Comparison of ENCODE assay signal across 14 cellular contexts in the genomic region with DNA sequence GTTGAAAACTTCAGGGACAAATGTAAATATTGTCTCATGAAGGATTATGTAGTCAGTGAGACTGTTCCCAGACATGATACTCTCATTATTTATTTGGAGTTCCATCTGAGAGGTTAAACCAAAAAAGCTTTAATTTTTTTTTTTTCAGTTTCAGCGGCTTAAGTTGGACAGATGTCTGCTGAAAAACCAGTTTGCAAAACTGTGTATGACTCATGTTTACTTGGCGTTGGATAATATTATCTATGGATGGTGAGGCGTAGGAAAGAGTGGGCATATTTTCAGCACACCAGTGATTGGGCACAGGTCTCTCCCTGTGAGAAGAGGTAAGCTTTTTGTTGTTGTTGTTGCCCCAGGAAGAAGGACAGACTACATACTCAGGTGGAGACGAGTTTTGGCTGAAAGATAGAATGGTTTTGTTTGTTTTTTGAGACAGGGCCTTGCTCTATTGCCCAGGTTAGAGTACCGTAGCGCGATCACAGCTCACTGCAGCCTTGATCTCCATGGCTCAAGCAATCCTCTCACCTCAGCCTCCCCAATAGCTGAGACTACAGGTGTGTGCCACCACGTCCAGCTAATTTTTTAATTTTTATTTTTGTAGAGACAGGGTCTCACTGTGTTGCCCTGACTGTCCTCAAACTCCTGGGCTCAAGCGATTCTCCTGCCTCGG. TPM values are rescaled to one million over a fixed set of nuclear protein-coding genes. Genes with fewer than 3 reads are reported as not detected.
DNase-seq lines count a peak whose midpoint lies in the region; ATAC-seq, FAIRE-seq and TF ChIP-seq lines count a peak whose summit lies in the region.
"Had no signal": no experiment of that assay in that cellular context is flagged by ENCODE, and none has a peak within 500 bp of the region (broad histone marks: within the 10 kb centered on the region; RNA-seq: fewer than 3 reads in every experiment).

No MANE protein-coding gene starts in this region.

- WGBS in A549 (ENCODE audit: missing lambda C conversion rate) = 54% methylated on average over 10 of the region's 10 CpGs
- 50% methylated on average over 8 of the region's 10 CpGs for WGBS in K562 (ENCODE audit: insufficient coverage, low coverage, missing lambda C conversion rate)

- peak in 1 of 2 experiments; percentile 51 for DNase-seq in A549 (ENCODE audit: low read depth in 1 of 2, low spot score in 1 of 2)
- peak; percentile 56 for DNase-seq in LNCaP clone FGC (ENCODE audit: low read depth)
- DNase-seq in K562 (ENCODE audit: extremely low read depth in 1 of 4, low spot score in 3 of 4) = no peak
- peak; percentile 18 for DNase-seq in kidney tubule cell (ENCODE audit: low spot score)
- DNase-seq in NCI-H1092 treated with DMSO at 0.1 percent for 48 hours (lab: John Stamatoyannopoulos, UW) = no peak
- DNase-seq in NCI-H748 (lab: John Stamatoyannopoulos, UW; ENCODE audit: unreplicated experiment) = no peak
- no peak for DNase-seq in NCI-H82 (lab: John Stamatoyannopoulos, UW)
- no peak for DNase-seq in NCI-H1417 (lab: John Stamatoyannopoulos, UW)
- DNase-seq: activated CD8-positive, alpha-beta T cell treated with anti-CD3 and anti-CD28 coated beads, Interleukin-2, amount 10 ng/mL, durations not matched to agents 7 days and 5 days; amygdala; GDM1; KBM-7; T-cell had no signal

- no peak overlapping the region for H3K4me3 ChIP-seq in A549
- no peak overlapping the region for H3K4me3 ChIP-seq in LNCaP clone FGC (ENCODE audit: low read depth, low read length)
- H3K4me3 ChIP-seq in K562 = no peak overlapping the region

- H3K9me3 ChIP-seq in A549 (no peaks in the 10 kb centered on the region), K562 (replicated peaks; ENCODE audit: control insufficient read depth, insufficient read depth, low read depth, low read length) (no peaks in the 10 kb centered on the region)

- no peaks in the 10 kb centered on the region for H4K20me1 ChIP-seq in K562 (replicated peaks; ENCODE audit: control insufficient read depth, insufficient read depth, low read length)

- no TSS peak for BruUV-seq in K562 (replicated peaks; lab: Mats Ljungman, UMichigan)

- H3K79me2 ChIP-seq in K562 (ENCODE audit: control insufficient read depth, insufficient read depth, low read length) = no peaks in the 10 kb centered on the region

- H3K9me1 ChIP-seq in K562 (ENCODE audit: control insufficient read depth, insufficient read depth, low read length) = no peaks in the 10 kb centered on the region

- H3K27ac ChIP-seq in A549 (peak overlapping the region; percentile 51 to 90), K562 (ENCODE audit: extremely low read depth, low read depth, low read length) (no peak overlapping the region)

- FAIRE-seq in A549 (lab: Jason Lieb, UNC) = no peak
- no peak for FAIRE-seq in K562 (lab: Jason Lieb, UNC)

- H3K36me3 ChIP-seq in K562 (ENCODE audit: control insufficient read depth, insufficient read depth, low read length) = no peaks in the 10 kb centered on the region

- CTCF ChIA-PET in A549 (lab: Yijun Ruan, JAX) = interaction anchor here (0.6 to 2.3 kb wide), 8 partner anchors 9 to 55 kb away, joined by 3 to 9 read pairs (median 3); no protein-coding TSS in a partner anchor
- CTCF ChIA-PET in K562 (lab: Yijun Ruan, JAX; ENCODE audit: low intra/inter-chr PET ratio) = no interaction called here

- H2AFZ ChIP-seq in K562 (ENCODE audit: low read depth, low read length) = no peak overlapping the region

- in situ Hi-C loops in K562 (cut with MboI) = no loop called here

- POLR2A ChIA-PET in A549 (lab: Yijun Ruan, JAX) = interaction anchor here (2.0 kb wide), 1 partner anchor 16 kb away, joined by 9 read pairs; the partner anchor contains the start of gene ANXA2
- POLR2A ChIA-PET in K562 (lab: Yijun Ruan, JAX) = interaction anchor here (0.8 to 1.9 kb wide), 3 partner anchors 8 to 19 kb away, joined by 3 to 4 read pairs (median 3); partner anchors contain the start of gene ANXA2

- no peak for TF ChIP-seq RAD21 in A549 (conservative IDR thresholded peaks at IDR 0.05 in 1 of 2, IDR thresholded peaks at IDR 0.05 in 1 of 2)
- TF ChIP-seq RAD21 in K562 (CRISPR knock-in tag; conservative IDR thresholded peaks at IDR 0.05 in 1 of 2, IDR thresholded peaks at IDR 0.05 in 1 of 2) = no peak

- TF ChIP-seq POLR2A in A549 (IDR thresholded peaks at IDR 0.05; ENCODE audit: low read length) (no peak), K562 (conservative IDR thresholded peaks at IDR 0.05) (no peak)

- H3K4me1 ChIP-seq in A549 (peaks cover 27% of the 10 kb centered on the region), K562 (replicated peaks in 1 of 2; ENCODE audit: control insufficient read depth in 2 of 2, insufficient read depth in 2 of 2, low read length in 2 of 2) (peaks cover 7 to 19% of the 10 kb centered on the region in 2 experiments; a peak in 4 of 5 replicates)

- TF ChIP-seq EP300 in A549 (IDR thresholded peaks at IDR 0.05) (no peak), K562 (IDR thresholded peaks at IDR 0.05; ENCODE audit: low read length) (no peak)

- TF ChIP-seq CTCF in A549 (IDR thresholded peaks at IDR 0.05) (no peak), LNCaP clone FGC (IDR thresholded peaks at IDR 0.05; ENCODE audit: control insufficient read depth, extremely low read depth, insufficient read depth) (no peak), K562 (IDR thresholded peaks at IDR 0.05 in 2 of 3, conservative IDR thresholded peaks at IDR 0.05 in 1 of 3; ENCODE audit: insufficient read depth in 2 of 3, low read depth in 1 of 3, low read length in 3 of 3) (no peak)

- H3K4me2 ChIP-seq in A549 (peak overlapping the region; percentile 53), K562 (ENCODE audit: insufficient read depth, low read length) (no peak overlapping the region)

- ATAC-seq in A549 (peak; percentile 78 to 84), K562 (no peak)
- ATAC-seq: activated CD8-positive, alpha-beta T cell treated with anti-CD3 and anti-CD28 coated beads, Interleukin-2, amount 10 ng/mL, durations not matched to agents 7 days and 5 days; left lobe of liver; T-cell had no signal

- no peaks in the 10 kb centered on the region for H3K27me3 ChIP-seq in K562 (ENCODE audit: control insufficient read depth in 2 of 2, insufficient read depth in 2 of 2, low read length in 2 of 2)

- intact Hi-C loops in K562 (cut with micrococcal nuclease) = no loop called here

- H3K9ac ChIP-seq in K562 (ENCODE audit: insufficient read depth in 1 of 2, low read depth in 2 of 2, low read length in 2 of 2) = no peak overlapping the region

TF ChIP-seq in A549, 52 proteins besides CTCF, POLR2A, EP300 and RAD21 (continues in another document):
- no peak for TF ChIP-seq SMC3 (IDR thresholded peaks at IDR 0.05)
- no peak for TF ChIP-seq ZFP36 (IDR thresholded peaks at IDR 0.05; ENCODE audit: borderline replicate concordance, partially characterized antibody)
- no peak for TF ChIP-seq KDM1A (IDR thresholded peaks at IDR 0.05; ENCODE audit: low read depth)
- peak; percentile 37; the same call in 1 of the 2 replicates for TF ChIP-seq GATA3 (IDR thresholded peaks at IDR 0.05; ENCODE audit: borderline replicate concordance)
- TF ChIP-seq MAX (IDR thresholded peaks at IDR 0.05) = no peak
- TF ChIP-seq PHF8 (IDR thresholded peaks at IDR 0.05; ENCODE audit: borderline replicate concordance, low read depth) = no peak

TF ChIP-seq in K562, 482 proteins besides CTCF, POLR2A, EP300 and RAD21 (continues in another document):
- TF ChIP-seq ATF3 (IDR thresholded peaks at IDR 0.05) = peak; percentile 37; the same call in 1 of the 2 replicates
- no peak for TF ChIP-seq ATF3 (CRISPR knock-in tag; conservative IDR thresholded peaks at IDR 0.05)

RNA-seq across cellular contexts. Expression of gene ANXA2, which starts 16.4 kb away (rescaled TPM):
- 5,725 and 5,746 TPM in 2 replicates for polyA plus RNA-seq in A549 (2011; rRNA removed)
- polyA plus RNA-seq in A549 (2012; cell fraction: cytosol; rRNA removed) = 4,340 and 4,409 TPM in 2 replicates
- polyA plus RNA-seq in A549 (2012; cell fraction: nucleus; rRNA removed) = 2,599 and 4,127 TPM in 2 replicates
- 4,707 to 5,021 TPM (median 4,900 TPM) in 3 replicates for polyA plus RNA-seq in A549 (2017; fragmentation: RNase III; extraction: RNeasy Plus Mini Kit Qiagen cat#74134 plus additional on column Dnase treatment)
- polyA minus RNA-seq in A549 (2011; rRNA and poly(A)+ RNA removed) = 4,094 and 4,183 TPM in 2 replicates
- 164 and 212 TPM in 2 replicates for total RNA-seq in K562 (2011; cell fraction: chromatin; rRNA removed; ENCODE audit: low replicate concordance)
- total RNA-seq in K562 (2011; cell fraction: nucleolus; rRNA removed) = 137 and 142 TPM in 2 replicates
- total RNA-seq in K562 (2011; cell fraction: nucleoplasm; rRNA removed) = 205 and 289 TPM in 2 replicates
- total RNA-seq in K562 (2014; rRNA removed) = 348 and 357 TPM in 2 replicates
- total RNA-seq in K562 (2014; rRNA removed; fragmentation: Illumina TruSeq; extraction: Trizol) = 452 and 478 TPM in 2 replicates
- 361 and 377 TPM in 2 replicates for total RNA-seq in K562 (2015; rRNA removed; fragmentation: Illumina TruSeq; extraction: Trizol)
- 298 and 301 TPM in 2 replicates for total RNA-seq in K562 (2021)
- polyA plus RNA-seq in K562 (2011; rRNA removed) = 505 and 549 TPM in 2 replicates
- polyA plus RNA-seq in K562 (2011; cell fraction: cytosol; rRNA removed) = 382 and 535 TPM in 2 replicates
- polyA plus RNA-seq in K562 (2011; cell fraction: nucleus; rRNA removed) = 156 and 264 TPM in 2 replicates
- 225 and 402 TPM in 2 replicates for polyA plus RNA-seq in K562 (2012)
- polyA plus RNA-seq in K562 (2014; fragmentation: Illumina TruSeq; extraction: Trizol) = 545 and 579 TPM in 2 replicates
- 1,000 to 10,000 TPM in 1 of 2 experiments, 100 to 1,000 TPM in 1; 826 to 1,102 TPM for polyA plus RNA-seq in K562 (2014; fragmentation: Nextera tagmentation; extraction: Ambion mirVana)
- 451 and 471 TPM in 2 replicates for polyA plus RNA-seq in K562 (2014; rRNA removed)
- polyA minus RNA-seq in K562 (2011; rRNA and poly(A)+ RNA removed) = 663 and 682 TPM in 2 replicates
- polyA minus RNA-seq in K562 (2011; cell fraction: cytosol; rRNA and poly(A)+ RNA removed) = 189 and 192 TPM in 2 replicates
- polyA minus RNA-seq in K562 (2011; cell fraction: nucleus; rRNA and poly(A)+ RNA removed) = 71.9 and 132 TPM in 2 replicates

Comparison
In these comparisons a context has a peak if more than half of its experiments do, and no peak if none do; other contexts are left out.
1. DNase-seq: peak in LNCaP clone FGC (single experiment) and kidney tubule cell (single experiment); none in K562 (0 of 4), NCI-H1092 treated with DMSO at 0.1 percent for 48 hours (single experiment), NCI-H748 (single experiment), NCI-H82 (single experiment) and NCI-H1417 (0 of 3).
2. Of the 35 proteins assayed by ChIP-seq in both K562 and A549: peak only in K562: none; only in A549: JUNB; in both: none; in neither: 33; mixed calls (peak in some experiments, not most) for 1.